In the genomic region with DNA sequence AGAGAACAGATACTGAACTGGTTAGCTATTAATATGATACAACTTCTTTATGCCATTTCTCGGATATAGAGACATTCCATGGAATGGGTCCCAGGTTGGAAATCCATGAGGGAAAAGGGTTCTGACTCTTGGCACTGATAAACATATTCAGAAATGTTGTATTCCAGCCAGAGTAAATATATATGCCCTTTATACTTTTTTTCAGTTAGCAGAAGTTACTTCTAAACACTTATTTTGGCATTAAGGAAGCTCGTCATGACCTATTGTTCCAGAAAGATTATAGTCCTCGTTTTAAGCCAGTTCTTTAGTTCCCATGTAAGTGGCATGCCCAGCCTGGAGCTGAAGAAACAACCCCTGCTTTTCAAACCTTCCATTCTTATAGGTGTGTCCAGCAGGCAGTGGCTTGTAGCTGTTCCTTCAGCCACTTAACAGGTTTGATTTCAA, we compare ENCODE assay signal across 8 cellular contexts.
DNase-seq lines count a peak whose midpoint lies in the region; ATAC-seq and TF ChIP-seq lines count a peak whose summit lies in the region.

No MANE protein-coding gene starts in this region.

- H3K36me3 Mint-ChIP-seq in activated naive CD4-positive, alpha-beta T cell treated with anti-CD3 and anti-CD28 coated beads, Interleukin-2, amount 50 U/mL, for 24 hours: peaks cover 14% of the 10 kb centered on the region
- peaks cover 9% of the 10 kb centered on the region for H3K36me3 Mint-ChIP-seq in activated naive CD4-positive, alpha-beta T cell treated with anti-CD3 and anti-CD28 coated beads for 36 hours (ENCODE audit: low read depth)

- H3K9me3 ChIP-seq in muscle layer of duodenum (ENCODE audit: control insufficient read depth in 1 of 2, low read length in 2 of 2) (no peaks in the 10 kb centered on the region), upper lobe of right lung (no peaks in the 10 kb centered on the region)

- ATAC-seq in upper lobe of right lung (peak; percentile 41), HG02571 (IDR thresholded peaks at IDR 0.05; ENCODE audit: unreplicated experiment) (no peak)

- TF ChIP-seq CTCF in upper lobe of right lung (IDR thresholded peaks at IDR 0.05): no peak

- TF ChIP-seq POLR2A in erythroblast (IDR thresholded peaks at IDR 0.05; ENCODE audit: low read length): no peak

- H3K27me3 Mint-ChIP-seq in activated naive CD4-positive, alpha-beta T cell treated with anti-CD3 and anti-CD28 coated beads, Interleukin-2, amount 50 U/mL, for 24 hours: no peaks in the 10 kb centered on the region
- H3K27me3 Mint-ChIP-seq in activated naive CD4-positive, alpha-beta T cell treated with anti-CD3 and anti-CD28 coated beads for 36 hours (ENCODE audit: low read depth): no peaks in the 10 kb centered on the region

- CTCF ChIA-PET in activated naive CD4-positive, alpha-beta T cell treated with anti-CD3 and anti-CD28 coated beads for 36 hours (lab: Charles Lee): interaction anchor here (1.1 to 1.4 kb wide), 2 partner anchors 12 to 27 kb away, joined by 3 to 5 read pairs; no protein-coding TSS in a partner anchor

- peaks cover 0 to 12% of the 10 kb centered on the region in 2 donors for H3K4me1 ChIP-seq in muscle layer of duodenum (ENCODE audit: control insufficient read depth in 1 of 2, insufficient read depth in 2 of 2, low read length in 2 of 2)
- H3K4me1 ChIP-seq in upper lobe of right lung: peaks cover 42% of the 10 kb centered on the region

- peaks cover 75% of the 10 kb centered on the region for H3K4me1 Mint-ChIP-seq in activated naive CD4-positive, alpha-beta T cell treated with anti-CD3 and anti-CD28 coated beads, Interleukin-2, amount 50 U/mL, for 24 hours
- peaks cover 72% of the 10 kb centered on the region for H3K4me1 Mint-ChIP-seq in activated naive CD4-positive, alpha-beta T cell treated with anti-CD3 and anti-CD28 coated beads for 36 hours (ENCODE audit: low read depth)

- H3K27ac Mint-ChIP-seq in activated naive CD4-positive, alpha-beta T cell treated with anti-CD3 and anti-CD28 coated beads, Interleukin-2, amount 50 U/mL, for 24 hours: peak overlapping the region; percentile 65
- H3K27ac Mint-ChIP-seq in activated naive CD4-positive, alpha-beta T cell treated with anti-CD3 and anti-CD28 coated beads for 36 hours: no peak overlapping the region

- H3K27ac ChIP-seq in muscle layer of duodenum (ENCODE audit: low read length) (peak overlapping the region; percentile 41), upper lobe of right lung (peak overlapping the region; percentile 71)

- H3K27me3 ChIP-seq in muscle layer of duodenum (ENCODE audit: low read depth, low read length) (no peaks in the 10 kb centered on the region), upper lobe of right lung (no peaks in the 10 kb centered on the region)

- H3K4me3 ChIP-seq in muscle layer of duodenum (ENCODE audit: low read depth in 1 of 2, low read length in 2 of 2) (peak overlapping the region; percentile 34 to 38), upper lobe of right lung (peak overlapping the region; percentile 41)

- H3K4me3 Mint-ChIP-seq in activated naive CD4-positive, alpha-beta T cell treated with anti-CD3 and anti-CD28 coated beads, Interleukin-2, amount 50 U/mL, for 24 hours: no peak overlapping the region
- H3K4me3 Mint-ChIP-seq in activated naive CD4-positive, alpha-beta T cell treated with anti-CD3 and anti-CD28 coated beads for 36 hours: no peak overlapping the region

- intact Hi-C loops in activated naive CD4-positive, alpha-beta T cell treated with anti-CD3 and anti-CD28 coated beads for 36 hours (cut with micrococcal nuclease): no loop called here
- intact Hi-C loops in upper lobe of right lung (cut with DNase I): no loop called here

- H3K36me3 ChIP-seq in muscle layer of duodenum (ENCODE audit: control insufficient read depth in 1 of 2, insufficient read depth in 2 of 2, low read length in 2 of 2) (no peaks in the 10 kb centered on the region), upper lobe of right lung (no peaks in the 10 kb centered on the region)

- peaks cover 4% of the 10 kb centered on the region for H3K9me3 Mint-ChIP-seq in activated naive CD4-positive, alpha-beta T cell treated with anti-CD3 and anti-CD28 coated beads, Interleukin-2, amount 50 U/mL, for 24 hours
- no peaks in the 10 kb centered on the region for H3K9me3 Mint-ChIP-seq in activated naive CD4-positive, alpha-beta T cell treated with anti-CD3 and anti-CD28 coated beads for 36 hours

- DNase-seq in activated naive CD4-positive, alpha-beta T cell treated with anti-CD3 and anti-CD28 coated beads for 36 hours: no peak
- DNase-seq in fibroblast of gingiva (ENCODE audit: low read depth) (peak; percentile 71), upper lobe of right lung (no peak), erythroblast (lab: John Stamatoyannopoulos, UW) (no peak), NCI-H2196 treated with DMSO at 0.1 percent for 48 hours (lab: John Stamatoyannopoulos, UW; ENCODE audit: unreplicated experiment) (no peak)
